ENCODE assay signal across 1 cellular context in the genomic region with DNA sequence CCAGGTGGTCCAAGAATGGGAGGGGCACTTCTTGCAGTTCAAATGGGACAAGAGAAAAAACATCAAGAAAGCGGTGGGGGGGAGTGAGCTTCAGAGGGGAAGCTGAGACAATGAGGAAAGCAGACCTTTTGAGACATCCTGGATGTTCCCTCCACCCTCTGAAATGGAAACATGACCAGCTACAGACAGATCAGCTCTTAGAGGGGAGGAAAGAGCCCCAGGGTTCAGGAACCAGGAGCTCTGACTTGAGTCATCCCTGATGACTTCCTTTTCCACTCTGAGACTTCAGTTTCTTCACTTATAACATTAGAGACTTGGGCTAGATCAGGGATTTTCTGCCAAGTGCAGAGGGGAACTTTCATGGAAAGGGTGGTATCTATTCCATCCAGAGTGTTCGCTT.
TF ChIP-seq lines count a peak whose summit lies in the region.

No MANE protein-coding gene starts in this region.

TF ChIP-seq in SK-N-SH treated with all-trans-retinoic acid at 6 μM for 48 hours, 23 proteins besides CTCF, POLR2A, EP300 and RAD21 (continued from another document):
- TF ChIP-seq, protein P1, sequence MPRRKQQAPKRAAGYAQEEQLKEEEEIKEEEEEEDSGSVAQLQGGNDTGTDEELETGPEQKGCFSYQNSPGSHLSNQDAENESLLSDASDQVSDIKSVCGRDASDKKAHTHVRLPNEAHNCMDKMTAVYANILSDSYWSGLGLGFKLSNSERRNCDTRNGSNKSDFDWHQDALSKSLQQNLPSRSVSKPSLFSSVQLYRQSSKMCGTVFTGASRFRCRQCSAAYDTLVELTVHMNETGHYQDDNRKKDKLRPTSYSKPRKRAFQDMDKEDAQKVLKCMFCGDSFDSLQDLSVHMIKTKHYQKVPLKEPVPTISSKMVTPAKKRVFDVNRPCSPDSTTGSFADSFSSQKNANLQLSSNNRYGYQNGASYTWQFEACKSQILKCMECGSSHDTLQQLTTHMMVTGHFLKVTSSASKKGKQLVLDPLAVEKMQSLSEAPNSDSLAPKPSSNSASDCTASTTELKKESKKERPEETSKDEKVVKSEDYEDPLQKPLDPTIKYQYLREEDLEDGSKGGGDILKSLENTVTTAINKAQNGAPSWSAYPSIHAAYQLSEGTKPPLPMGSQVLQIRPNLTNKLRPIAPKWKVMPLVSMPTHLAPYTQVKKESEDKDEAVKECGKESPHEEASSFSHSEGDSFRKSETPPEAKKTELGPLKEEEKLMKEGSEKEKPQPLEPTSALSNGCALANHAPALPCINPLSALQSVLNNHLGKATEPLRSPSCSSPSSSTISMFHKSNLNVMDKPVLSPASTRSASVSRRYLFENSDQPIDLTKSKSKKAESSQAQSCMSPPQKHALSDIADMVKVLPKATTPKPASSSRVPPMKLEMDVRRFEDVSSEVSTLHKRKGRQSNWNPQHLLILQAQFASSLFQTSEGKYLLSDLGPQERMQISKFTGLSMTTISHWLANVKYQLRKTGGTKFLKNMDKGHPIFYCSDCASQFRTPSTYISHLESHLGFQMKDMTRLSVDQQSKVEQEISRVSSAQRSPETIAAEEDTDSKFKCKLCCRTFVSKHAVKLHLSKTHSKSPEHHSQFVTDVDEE (CRISPR knock-in tag; IDR thresholded peaks at IDR 0.05): no peak
- TF ChIP-seq ISL1 (CRISPR knock-in tag; IDR thresholded peaks at IDR 0.05) (no peak), ZC3H10 (CRISPR knock-in tag; IDR thresholded peaks at IDR 0.05) (no peak), ZFP3 (CRISPR knock-in tag; IDR thresholded peaks at IDR 0.05) (no peak), ZNF565 (CRISPR knock-in tag; conservative IDR thresholded peaks at IDR 0.05; ENCODE audit: low read depth) (no peak), SNAI2 (CRISPR knock-in tag; IDR thresholded peaks at IDR 0.05) (no peak), TCF4 (CRISPR knock-in tag; IDR thresholded peaks at IDR 0.05; ENCODE audit: borderline replicate concordance) (no peak), ARNTL (CRISPR knock-in tag; IDR thresholded peaks at IDR 0.05; ENCODE audit: borderline replicate concordance, low read depth) (no peak), ESRRG (CRISPR knock-in tag; IDR thresholded peaks at IDR 0.05) (no peak), BACH2 (CRISPR knock-in tag; IDR thresholded peaks at IDR 0.05; ENCODE audit: borderline replicate concordance) (no peak), ZNF70 (CRISPR knock-in tag; IDR thresholded peaks at IDR 0.05) (no peak), ZFP30 (CRISPR knock-in tag; IDR thresholded peaks at IDR 0.05) (no peak), GLIS3 (CRISPR knock-in tag; IDR thresholded peaks at IDR 0.05) (no peak), TOX (CRISPR knock-in tag; IDR thresholded peaks at IDR 0.05; ENCODE audit: borderline replicate concordance) (no peak), PPARA (CRISPR knock-in tag; IDR thresholded peaks at IDR 0.05; ENCODE audit: borderline replicate concordance) (no peak)
- TF ChIP-seq, protein P2, sequence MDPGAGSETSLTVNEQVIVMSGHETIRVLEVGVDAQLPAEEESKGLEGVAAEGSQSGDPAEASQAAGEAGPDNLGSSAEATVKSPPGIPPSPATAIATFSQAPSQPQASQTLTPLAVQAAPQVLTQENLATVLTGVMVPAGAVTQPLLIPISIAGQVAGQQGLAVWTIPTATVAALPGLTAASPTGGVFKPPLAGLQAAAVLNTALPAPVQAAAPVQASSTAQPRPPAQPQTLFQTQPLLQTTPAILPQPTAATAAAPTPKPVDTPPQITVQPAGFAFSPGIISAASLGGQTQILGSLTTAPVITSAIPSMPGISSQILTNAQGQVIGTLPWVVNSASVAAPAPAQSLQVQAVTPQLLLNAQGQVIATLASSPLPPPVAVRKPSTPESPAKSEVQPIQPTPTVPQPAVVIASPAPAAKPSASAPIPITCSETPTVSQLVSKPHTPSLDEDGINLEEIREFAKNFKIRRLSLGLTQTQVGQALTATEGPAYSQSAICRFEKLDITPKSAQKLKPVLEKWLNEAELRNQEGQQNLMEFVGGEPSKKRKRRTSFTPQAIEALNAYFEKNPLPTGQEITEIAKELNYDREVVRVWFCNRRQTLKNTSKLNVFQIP (CRISPR knock-in tag; IDR thresholded peaks at IDR 0.05; ENCODE audit: borderline replicate concordance, low read depth): no peak
- TF ChIP-seq, protein P3, sequence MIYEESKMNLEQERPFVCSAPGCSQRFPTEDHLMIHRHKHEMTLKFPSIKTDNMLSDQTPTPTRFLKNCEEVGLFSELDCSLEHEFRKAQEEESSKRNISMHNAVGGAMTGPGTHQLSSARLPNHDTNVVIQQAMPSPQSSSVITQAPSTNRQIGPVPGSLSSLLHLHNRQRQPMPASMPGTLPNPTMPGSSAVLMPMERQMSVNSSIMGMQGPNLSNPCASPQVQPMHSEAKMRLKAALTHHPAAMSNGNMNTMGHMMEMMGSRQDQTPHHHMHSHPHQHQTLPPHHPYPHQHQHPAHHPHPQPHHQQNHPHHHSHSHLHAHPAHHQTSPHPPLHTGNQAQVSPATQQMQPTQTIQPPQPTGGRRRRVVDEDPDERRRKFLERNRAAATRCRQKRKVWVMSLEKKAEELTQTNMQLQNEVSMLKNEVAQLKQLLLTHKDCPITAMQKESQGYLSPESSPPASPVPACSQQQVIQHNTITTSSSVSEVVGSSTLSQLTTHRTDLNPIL (CRISPR knock-in tag; IDR thresholded peaks at IDR 0.05; ENCODE audit: low read depth): no peak
- TF ChIP-seq, protein P4, sequence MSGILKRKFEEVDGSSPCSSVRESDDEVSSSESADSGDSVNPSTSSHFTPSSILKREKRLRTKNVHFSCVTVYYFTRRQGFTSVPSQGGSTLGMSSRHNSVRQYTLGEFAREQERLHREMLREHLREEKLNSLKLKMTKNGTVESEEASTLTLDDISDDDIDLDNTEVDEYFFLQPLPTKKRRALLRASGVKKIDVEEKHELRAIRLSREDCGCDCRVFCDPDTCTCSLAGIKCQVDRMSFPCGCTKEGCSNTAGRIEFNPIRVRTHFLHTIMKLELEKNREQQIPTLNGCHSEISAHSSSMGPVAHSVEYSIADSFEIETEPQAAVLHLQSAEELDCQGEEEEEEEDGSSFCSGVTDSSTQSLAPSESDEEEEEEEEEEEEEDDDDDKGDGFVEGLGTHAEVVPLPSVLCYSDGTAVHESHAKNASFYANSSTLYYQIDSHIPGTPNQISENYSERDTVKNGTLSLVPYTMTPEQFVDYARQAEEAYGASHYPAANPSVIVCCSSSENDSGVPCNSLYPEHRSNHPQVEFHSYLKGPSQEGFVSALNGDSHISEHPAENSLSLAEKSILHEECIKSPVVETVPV (CRISPR knock-in tag; IDR thresholded peaks at IDR 0.05): no peak
